In the genomic region with DNA sequence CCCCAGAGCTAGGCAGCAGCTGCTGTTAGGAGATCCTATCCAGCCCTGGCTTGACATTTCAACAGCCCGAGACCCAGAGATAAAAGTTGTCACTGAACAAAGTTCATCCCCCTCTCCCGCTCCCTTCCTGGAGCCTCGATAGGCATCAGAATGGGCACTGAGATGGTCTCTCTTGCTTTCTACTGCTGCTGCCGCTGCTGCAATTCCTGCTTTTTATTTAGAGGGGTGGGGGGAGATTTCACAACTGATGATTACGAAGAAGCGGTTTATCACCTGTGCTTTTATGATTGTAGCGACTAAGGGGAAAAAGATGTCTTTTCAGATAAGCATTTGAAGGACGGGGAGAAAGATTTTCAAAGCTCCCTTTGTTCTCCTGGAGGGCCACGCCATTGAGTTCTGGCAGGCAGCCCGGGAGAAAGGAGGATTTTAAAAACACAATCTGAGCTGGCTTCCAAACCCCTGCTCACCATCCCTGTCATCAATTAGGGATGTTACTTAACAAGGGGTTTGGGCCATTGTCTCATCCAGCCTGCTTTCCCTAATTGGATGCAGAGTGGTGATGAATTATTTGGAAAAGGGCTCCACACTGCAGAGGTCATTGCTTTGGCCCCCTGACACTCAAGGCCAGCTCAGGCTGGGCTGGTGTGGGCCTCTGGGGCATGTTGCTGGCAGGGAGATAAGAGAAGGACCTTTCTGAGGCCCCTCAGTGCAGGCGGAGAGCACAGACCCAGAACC, we compare ENCODE assay signal across 12 cellular contexts.
DNase-seq lines count a peak whose midpoint lies in the region; ATAC-seq lines count a peak whose summit lies in the region.
"Had no signal": no experiment of that assay in that cellular context is flagged by ENCODE, and none has a peak within 500 bp of the region (broad histone marks: within the 10 kb centered on the region; RNA-seq: fewer than 3 reads in every experiment).

No MANE protein-coding gene starts in this region.

- in situ Hi-C loops in SK-MEL-5 (cut with HindIII; ENCODE audit: low pct_unique_long_range_greater_than_20kb, low sequenced_read_pairs): no loop called here

- DNase-seq in D341Med (ENCODE audit: low spot score): peak; percentile 47
- peak; percentile 45 for DNase-seq in NCI-H146 (lab: John Stamatoyannopoulos, UW)
- DNase-seq in SK-MEL-5 (ENCODE audit: low read depth, low spot score): peak; percentile 21
- no peak for DNase-seq in mesendoderm
- DNase-seq in DMS 273 (lab: John Stamatoyannopoulos, UW; ENCODE audit: unreplicated experiment): no peak
- DNase-seq in activated naive CD4-positive, alpha-beta T cell treated with anti-CD3 and anti-CD28 coated beads, Interleukin-2, amount 50 U/mL, for 16 hours: no peak
- DNase-seq in stimulated activated CD4-positive, alpha-beta T cell treated with anti-CD3 and anti-CD28 coated beads, Interleukin-4, amount 100 ng/mL, for 4 hours: no peak
- DNase-seq: activated B cell treated with CpG ODN at 0.5 μM for 24 hours had no signal

- no peak overlapping the region for H2BK120ac ChIP-seq in mesendoderm (ENCODE audit: low read depth, low read length)

- no peak overlapping the region for H4K8ac ChIP-seq in mesendoderm (ENCODE audit: low read depth, low read length)

- H3K4me3 ChIP-seq in mesendoderm (ENCODE audit: low read length): no peak overlapping the region
- H3K4me3 ChIP-seq: BLaER1 treated with 17β-estradiol and CSF1 and Interleukin-3, amounts not matched to agents 10 nM and 100 nM had no signal

- no peak for ATAC-seq in HG03045 (IDR thresholded peaks at IDR 0.05; ENCODE audit: unreplicated experiment)
- ATAC-seq: HCT116 had no signal

- no peak overlapping the region for H3K23ac ChIP-seq in mesendoderm (ENCODE audit: low read length)

- no peak overlapping the region for H3K27ac ChIP-seq in mesendoderm (ENCODE audit: low read depth, low read length)
- H3K27ac ChIP-seq: BLaER1 treated with 17β-estradiol and CSF1 and Interleukin-3, amounts not matched to agents 10 nM and 100 nM; epithelial cell of prostate had no signal

- no peak overlapping the region for H2BK15ac ChIP-seq in mesendoderm (replicated peaks; ENCODE audit: low read depth)

- no peaks in the 10 kb centered on the region for H3K27me3 ChIP-seq in mesendoderm (ENCODE audit: insufficient read depth, low read length, poor library complexity)
- H3K27me3 ChIP-seq: BLaER1 treated with 17β-estradiol and CSF1 and Interleukin-3, amounts not matched to agents 10 nM and 100 nM had no signal

- no peak overlapping the region for H2BK5ac ChIP-seq in mesendoderm (ENCODE audit: low read length)

- H3K4me2 ChIP-seq in mesendoderm (ENCODE audit: low read length): no peak overlapping the region
- H3K4me2 ChIP-seq: BLaER1 treated with 17β-estradiol and CSF1 and Interleukin-3, amounts not matched to agents 10 nM and 100 nM had no signal

- no peak overlapping the region for H3K18ac ChIP-seq in mesendoderm (ENCODE audit: low read length)

- H3K79me1 ChIP-seq in mesendoderm (ENCODE audit: low read length): no peaks in the 10 kb centered on the region

- no CpG with 5 or more reads among the region's 11 CpGs for WGBS in mesendoderm (ENCODE audit: extremely low coverage, insufficient coverage, low lambda C conversion rate)

- no peak overlapping the region for H4K5ac ChIP-seq in mesendoderm (ENCODE audit: low read length)

- H3K4ac ChIP-seq in mesendoderm (ENCODE audit: low read depth, low read length): no peak overlapping the region

- H3K56ac ChIP-seq in mesendoderm (ENCODE audit: low read length): peak overlapping the region; percentile 35

- no peak overlapping the region for H3K9ac ChIP-seq in mesendoderm (ENCODE audit: low read length)
- H3K9ac ChIP-seq: BLaER1 treated with 17β-estradiol and CSF1 and Interleukin-3, amounts not matched to agents 10 nM and 100 nM had no signal

- peaks cover 3% of the 10 kb centered on the region for H3K4me1 ChIP-seq in mesendoderm (ENCODE audit: control insufficient read depth, low read depth, low read length)
- H3K4me1 ChIP-seq: BLaER1 treated with 17β-estradiol and CSF1 and Interleukin-3, amounts not matched to agents 10 nM and 100 nM had no signal

- H3K36me3 ChIP-seq in mesendoderm (ENCODE audit: control insufficient read depth, insufficient read depth, low read length): no peaks in the 10 kb centered on the region
- H3K36me3 ChIP-seq: BLaER1 treated with 17β-estradiol and CSF1 and Interleukin-3, amounts not matched to agents 10 nM and 100 nM had no signal

- no peaks in the 10 kb centered on the region for H3K79me2 ChIP-seq in mesendoderm (ENCODE audit: control insufficient read depth, insufficient read depth, low read length)

- no peak overlapping the region for H2AK5ac ChIP-seq in mesendoderm (ENCODE audit: low read length)

Comparison
In these comparisons a context has a peak if more than half of its experiments do, and no peak if none do; other contexts are left out.
1. DNase-seq: peak in D341Med (single experiment), NCI-H146 (single experiment) and SK-MEL-5 (single experiment); none in mesendoderm (single experiment), DMS 273 (single experiment), activated naive CD4-positive, alpha-beta T cell treated with anti-CD3 and anti-CD28 coated beads, Interleukin-2, amount 50 U/mL, for 16 hours (single experiment) and stimulated activated CD4-positive, alpha-beta T cell treated with anti-CD3 and anti-CD28 coated beads, Interleukin-4, amount 100 ng/mL, for 4 hours (0 of 2).